Comparison of ENCODE assay signal across 1 cellular context in the genomic region with DNA sequence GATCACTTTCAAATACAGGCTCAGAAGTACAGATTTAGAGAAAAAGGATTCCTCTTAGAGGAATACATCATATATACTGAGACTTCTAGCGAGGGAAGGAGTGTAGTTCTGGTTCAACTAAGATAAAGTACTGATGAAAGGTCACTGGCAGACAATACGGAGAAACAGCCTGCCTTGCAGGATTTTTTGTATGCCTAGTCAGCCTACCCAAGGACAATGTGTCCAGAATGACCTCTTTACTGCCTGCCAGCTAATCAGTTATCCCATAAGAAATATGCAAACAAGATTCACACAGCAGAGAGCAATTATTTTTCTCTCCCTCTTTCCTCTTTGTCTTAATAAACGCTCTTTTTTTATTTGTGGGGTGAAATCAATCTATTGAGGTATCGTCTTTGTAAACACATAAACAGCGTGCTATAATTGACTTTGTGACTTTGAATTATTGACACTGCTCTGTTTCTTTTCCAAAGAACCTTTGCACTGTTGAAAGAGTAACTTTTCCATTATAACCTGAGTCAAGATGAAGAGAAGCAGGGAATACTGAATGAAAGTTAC.
TF ChIP-seq lines count a peak whose summit lies in the region.

No MANE protein-coding gene starts in this region.

TF ChIP-seq in HepG2, 621 proteins besides CTCF, POLR2A, EP300 and RAD21 (continued from another document):
- TF ChIP-seq ARID5B (CRISPR knock-in tag; IDR thresholded peaks at IDR 0.05) = peak; percentile 81
- peak in 1 of 2 experiments; percentile 64; a peak in 2 of 4 replicates for TF ChIP-seq NR2F1 (CRISPR knock-in tag; IDR thresholded peaks at IDR 0.05)
- no peak for TF ChIP-seq EHMT2 (IDR thresholded peaks at IDR 0.05; ENCODE audit: borderline replicate concordance, low read depth, low read length)
- TF ChIP-seq, protein P1, sequence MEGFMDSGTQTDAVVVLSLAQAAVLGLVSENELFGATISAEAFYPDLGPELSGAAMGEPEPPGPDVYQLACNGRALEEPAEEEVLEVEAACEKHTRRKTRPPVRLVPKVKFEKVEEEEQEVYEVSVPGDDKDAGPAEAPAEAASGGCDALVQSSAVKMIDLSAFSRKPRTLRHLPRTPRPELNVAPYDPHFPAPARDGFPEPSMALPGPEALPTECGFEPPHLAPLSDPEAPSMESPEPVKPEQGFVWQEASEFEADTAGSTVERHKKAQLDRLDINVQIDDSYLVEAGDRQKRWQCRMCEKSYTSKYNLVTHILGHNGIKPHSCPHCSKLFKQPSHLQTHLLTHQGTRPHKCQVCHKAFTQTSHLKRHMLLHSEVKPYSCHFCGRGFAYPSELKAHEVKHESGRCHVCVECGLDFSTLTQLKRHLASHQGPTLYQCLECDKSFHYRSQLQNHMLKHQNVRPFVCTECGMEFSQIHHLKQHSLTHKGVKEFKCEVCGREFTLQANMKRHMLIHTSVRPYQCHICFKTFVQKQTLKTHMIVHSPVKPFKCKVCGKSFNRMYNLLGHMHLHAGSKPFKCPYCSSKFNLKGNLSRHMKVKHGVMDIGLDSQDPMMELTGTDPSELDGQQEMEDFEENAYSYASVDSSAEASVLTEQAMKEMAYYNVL (CRISPR knock-in tag; IDR thresholded peaks at IDR 0.05; ENCODE audit: borderline replicate concordance) = peak; percentile 84
- TF ChIP-seq ELF4 (CRISPR knock-in tag; IDR thresholded peaks at IDR 0.05; ENCODE audit: borderline replicate concordance) = 0 out of 2 replicates have a peak, but pooled peaks have one; percentile 27
- TF ChIP-seq SIN3A (IDR thresholded peaks at IDR 0.05; ENCODE audit: borderline replicate concordance, low read depth, low read length) = peak; percentile 62; the same call in 1 of the 2 replicates
- no peak for TF ChIP-seq GFI1 (CRISPR knock-in tag; IDR thresholded peaks at IDR 0.05; ENCODE audit: borderline replicate concordance)
- peak; percentile 50; the same call in 1 of the 2 replicates for TF ChIP-seq HDAC1 (CRISPR knock-in tag; IDR thresholded peaks at IDR 0.05)
- TF ChIP-seq, protein P2, sequence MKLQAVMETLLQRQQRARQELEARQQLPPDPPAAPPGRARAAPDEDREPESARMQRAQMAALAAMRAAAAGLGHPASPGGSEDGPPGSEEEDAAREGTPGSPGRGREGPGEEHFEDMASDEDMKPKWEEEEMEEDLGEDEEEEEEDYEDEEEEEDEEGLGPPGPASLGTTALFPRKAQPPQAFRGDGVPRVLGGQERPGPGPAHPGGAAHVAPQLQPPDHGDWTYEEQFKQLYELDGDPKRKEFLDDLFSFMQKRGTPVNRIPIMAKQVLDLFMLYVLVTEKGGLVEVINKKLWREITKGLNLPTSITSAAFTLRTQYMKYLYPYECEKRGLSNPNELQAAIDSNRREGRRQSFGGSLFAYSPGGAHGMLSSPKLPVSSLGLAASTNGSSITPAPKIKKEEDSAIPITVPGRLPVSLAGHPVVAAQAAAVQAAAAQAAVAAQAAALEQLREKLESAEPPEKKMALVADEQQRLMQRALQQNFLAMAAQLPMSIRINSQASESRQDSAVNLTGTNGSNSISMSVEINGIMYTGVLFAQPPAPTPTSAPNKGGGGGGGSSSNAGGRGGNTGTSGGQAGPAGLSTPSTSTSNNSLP (IDR thresholded peaks at IDR 0.05; ENCODE audit: low read depth, low read length) = peak; percentile 60; the same call in 1 of the 2 replicates
- no peak for TF ChIP-seq HNRNPH1 (optimal IDR thresholded peaks at IDR 0.05; ENCODE audit: low read depth, low read length)
- peak; percentile 44; the same call in 1 of the 2 replicates for TF ChIP-seq SOX13 (IDR thresholded peaks at IDR 0.05)
- TF ChIP-seq SOX13 (CRISPR knock-in tag; conservative IDR thresholded peaks at IDR 0.05 in 1 of 2, IDR thresholded peaks at IDR 0.05 in 1 of 2) = peak in 1 of 2 experiments; percentile 93; a peak in 2 of 4 replicates
- no peak for TF ChIP-seq MEIS1 (CRISPR knock-in tag; IDR thresholded peaks at IDR 0.05; ENCODE audit: borderline replicate concordance)
- TF ChIP-seq, protein P3, sequence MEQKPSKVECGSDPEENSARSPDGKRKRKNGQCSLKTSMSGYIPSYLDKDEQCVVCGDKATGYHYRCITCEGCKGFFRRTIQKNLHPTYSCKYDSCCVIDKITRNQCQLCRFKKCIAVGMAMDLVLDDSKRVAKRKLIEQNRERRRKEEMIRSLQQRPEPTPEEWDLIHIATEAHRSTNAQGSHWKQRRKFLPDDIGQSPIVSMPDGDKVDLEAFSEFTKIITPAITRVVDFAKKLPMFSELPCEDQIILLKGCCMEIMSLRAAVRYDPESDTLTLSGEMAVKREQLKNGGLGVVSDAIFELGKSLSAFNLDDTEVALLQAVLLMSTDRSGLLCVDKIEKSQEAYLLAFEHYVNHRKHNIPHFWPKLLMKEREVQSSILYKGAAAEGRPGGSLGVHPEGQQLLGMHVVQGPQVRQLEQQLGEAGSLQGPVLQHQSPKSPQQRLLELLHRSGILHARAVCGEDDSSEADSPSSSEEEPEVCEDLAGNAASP (CRISPR knock-in tag; IDR thresholded peaks at IDR 0.05; ENCODE audit: borderline replicate concordance) = no peak; the same call in 1 of the 2 replicates
- no peak for TF ChIP-seq GMEB1 (CRISPR knock-in tag; IDR thresholded peaks at IDR 0.05; ENCODE audit: borderline replicate concordance)
- no peak for TF ChIP-seq ZSCAN25 (CRISPR knock-in tag; IDR thresholded peaks at IDR 0.05)
- no peak for TF ChIP-seq ZNF160 (CRISPR knock-in tag; IDR thresholded peaks at IDR 0.05)
- peak; percentile 78; the same call in 1 of the 2 replicates for TF ChIP-seq NFIC (IDR thresholded peaks at IDR 0.05; ENCODE audit: low read length)
- TF ChIP-seq, protein P4, sequence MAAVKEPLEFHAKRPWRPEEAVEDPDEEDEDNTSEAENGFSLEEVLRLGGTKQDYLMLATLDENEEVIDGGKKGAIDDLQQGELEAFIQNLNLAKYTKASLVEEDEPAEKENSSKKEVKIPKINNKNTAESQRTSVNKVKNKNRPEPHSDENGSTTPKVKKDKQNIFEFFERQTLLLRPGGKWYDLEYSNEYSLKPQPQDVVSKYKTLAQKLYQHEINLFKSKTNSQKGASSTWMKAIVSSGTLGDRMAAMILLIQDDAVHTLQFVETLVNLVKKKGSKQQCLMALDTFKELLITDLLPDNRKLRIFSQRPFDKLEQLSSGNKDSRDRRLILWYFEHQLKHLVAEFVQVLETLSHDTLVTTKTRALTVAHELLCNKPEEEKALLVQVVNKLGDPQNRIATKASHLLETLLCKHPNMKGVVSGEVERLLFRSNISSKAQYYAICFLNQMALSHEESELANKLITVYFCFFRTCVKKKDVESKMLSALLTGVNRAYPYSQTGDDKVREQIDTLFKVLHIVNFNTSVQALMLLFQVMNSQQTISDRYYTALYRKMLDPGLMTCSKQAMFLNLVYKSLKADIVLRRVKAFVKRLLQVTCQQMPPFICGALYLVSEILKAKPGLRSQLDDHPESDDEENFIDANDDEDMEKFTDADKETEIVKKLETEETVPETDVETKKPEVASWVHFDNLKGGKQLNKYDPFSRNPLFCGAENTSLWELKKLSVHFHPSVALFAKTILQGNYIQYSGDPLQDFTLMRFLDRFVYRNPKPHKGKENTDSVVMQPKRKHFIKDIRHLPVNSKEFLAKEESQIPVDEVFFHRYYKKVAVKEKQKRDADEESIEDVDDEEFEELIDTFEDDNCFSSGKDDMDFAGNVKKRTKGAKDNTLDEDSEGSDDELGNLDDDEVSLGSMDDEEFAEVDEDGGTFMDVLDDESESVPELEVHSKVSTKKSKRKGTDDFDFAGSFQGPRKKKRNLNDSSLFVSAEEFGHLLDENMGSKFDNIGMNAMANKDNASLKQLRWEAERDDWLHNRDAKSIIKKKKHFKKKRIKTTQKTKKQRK (IDR thresholded peaks at IDR 0.05; ENCODE audit: low read length) = no peak
- TF ChIP-seq ZMAT3 (CRISPR knock-in tag; conservative IDR thresholded peaks at IDR 0.05) = no peak
- no peak; the same call in none of the 2 replicates for TF ChIP-seq ZNF331 (CRISPR knock-in tag; IDR thresholded peaks at IDR 0.05)
- no peak for TF ChIP-seq TCF12 (IDR thresholded peaks at IDR 0.05)
- TF ChIP-seq TCF12 (CRISPR knock-in tag; IDR thresholded peaks at IDR 0.05) = peak; percentile 38; the same call in 1 of the 2 replicates
- TF ChIP-seq CREB1 (IDR thresholded peaks at IDR 0.05) = no peak
- peak; percentile 66 for TF ChIP-seq CREB1 (CRISPR knock-in tag; IDR thresholded peaks at IDR 0.05)
- TF ChIP-seq ESRRA (CRISPR knock-in tag; IDR thresholded peaks at IDR 0.05; ENCODE audit: low read depth) = peak; percentile 77; the same call in 1 of the 2 replicates
- TF ChIP-seq ZNF773 (CRISPR knock-in tag; IDR thresholded peaks at IDR 0.05; ENCODE audit: borderline replicate concordance) = no peak
